15 cellular contexts compared by ENCODE assay signal in the genomic region with DNA sequence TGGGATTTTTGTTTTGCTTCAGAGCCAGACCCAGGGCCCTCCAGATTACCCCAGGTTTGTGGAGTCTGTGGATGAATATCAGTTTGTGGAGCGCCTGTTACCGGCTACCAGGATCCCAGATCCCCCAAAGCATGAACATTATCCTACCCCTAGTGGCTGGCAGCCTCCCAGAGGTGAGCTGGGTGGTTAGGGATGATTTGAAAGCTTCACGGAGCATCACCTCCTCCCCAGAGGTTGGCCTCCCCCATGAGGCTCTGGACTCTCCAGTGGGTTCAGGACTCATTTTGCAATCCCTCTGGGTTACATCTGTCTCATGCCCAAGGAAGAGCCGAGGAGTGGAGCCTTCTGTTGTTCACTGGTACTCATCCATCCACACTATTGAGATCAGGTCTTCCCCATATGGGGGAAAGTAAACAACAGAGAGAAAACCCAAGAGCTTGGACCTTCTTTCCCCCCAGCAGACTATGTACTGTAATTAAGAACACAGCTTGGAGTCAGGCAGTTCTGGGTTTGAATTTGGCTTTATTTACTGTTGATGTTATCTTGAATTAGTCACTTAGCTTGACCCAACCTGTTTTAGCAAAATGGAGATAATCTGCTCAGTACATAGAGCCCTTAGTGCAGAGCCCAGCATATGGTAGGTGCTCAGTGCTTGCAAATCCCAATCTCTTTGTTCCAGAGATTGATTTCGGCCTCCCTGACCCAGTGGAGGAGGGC. TPM values are rescaled to one million over a fixed set of nuclear protein-coding genes. Genes with fewer than 3 reads are reported as not detected.
DNase-seq lines count a peak whose midpoint lies in the region; ATAC-seq and TF ChIP-seq lines count a peak whose summit lies in the region.
"Had no signal": no experiment of that assay in that cellular context is flagged by ENCODE, and none has a peak within 500 bp of the region (broad histone marks: within the 10 kb centered on the region; RNA-seq: fewer than 3 reads in every experiment).

No MANE protein-coding gene starts in this region.

- CTCF ChIA-PET in activated CD4-positive, alpha-beta T cell treated with anti-CD3 and anti-CD28 coated beads for 36 hours (lab: Charles Lee) = interaction anchor here (0.5 to 1.7 kb wide), 3 partner anchors 10 to 251 kb away, joined by 3 to 4 read pairs (median 3); no protein-coding TSS in a partner anchor

- H3K4me3 Mint-ChIP-seq in activated CD4-positive, alpha-beta T cell treated with anti-CD3 and anti-CD28 coated beads for 36 hours = peak overlapping the region; percentile 24
- H3K4me3 Mint-ChIP-seq in IgD-negative memory B cell (peak overlapping the region in 3 of 4 donors; percentile 44 to 85 (median 63)), neural crest cell (peak overlapping the region; percentile 82)
- peak overlapping the region; percentile 60 for H3K4me3 Mint-ChIP-seq in activated naive CD8-positive, alpha-beta T cell treated with anti-CD3 and anti-CD28 coated beads, Interleukin-2, amount 50 U/mL, for 24 hours

- H3K27me3 Mint-ChIP-seq in activated CD4-positive, alpha-beta T cell treated with anti-CD3 and anti-CD28 coated beads for 36 hours = no peaks in the 10 kb centered on the region
- H3K27me3 Mint-ChIP-seq in IgD-negative memory B cell (no peaks in the 10 kb centered on the region), neural crest cell (ENCODE audit: low read depth) (no peaks in the 10 kb centered on the region)
- no peaks in the 10 kb centered on the region for H3K27me3 Mint-ChIP-seq in activated naive CD8-positive, alpha-beta T cell treated with anti-CD3 and anti-CD28 coated beads, Interleukin-2, amount 50 U/mL, for 24 hours

- peaks cover 27% of the 10 kb centered on the region for H3K4me1 Mint-ChIP-seq in activated CD4-positive, alpha-beta T cell treated with anti-CD3 and anti-CD28 coated beads for 36 hours
- H3K4me1 Mint-ChIP-seq in IgD-negative memory B cell = peaks cover 8 to 28% (median 17%) of the 10 kb centered on the region in 3 donors
- peaks cover 45% of the 10 kb centered on the region for H3K4me1 Mint-ChIP-seq in activated naive CD8-positive, alpha-beta T cell treated with anti-CD3 and anti-CD28 coated beads, Interleukin-2, amount 50 U/mL, for 24 hours
- peaks cover 30% of the 10 kb centered on the region for H3K4me1 Mint-ChIP-seq in neural crest cell

- DNase-seq in activated CD4-positive, alpha-beta T cell treated with anti-CD3 and anti-CD28 coated beads for 36 hours = no peak
- no peak for DNase-seq in activated CD4-positive, alpha-beta T cell treated with anti-CD3 and anti-CD28 coated beads for 48 hours
- DNase-seq in activated naive CD8-positive, alpha-beta T cell treated with anti-CD3 and anti-CD28 coated beads, Interleukin-2, amount 50 U/mL, for 24 hours = no peak
- no peak for DNase-seq in neural crest cell (ENCODE audit: low read depth, low spot score)
- DNase-seq in activated CD4-positive, CD25-positive, alpha-beta regulatory T cell treated with anti-CD3 and anti-CD28 coated beads, Interleukin-2, amount 50 U/mL, for 72 hours = no peak
- DNase-seq in glomerular visceral epithelial cell (ENCODE audit: extremely low spot score) = no peak
- DNase-seq in DMS153 treated with DMSO at 0.1 percent for 48 hours (lab: John Stamatoyannopoulos, UW; ENCODE audit: unreplicated experiment) = no peak
- DNase-seq: activated CD4-positive, alpha-beta T cell treated with anti-CD3 and anti-CD28 coated beads, Interleukin-2, amount 50 U/mL, for 48 hours; anterior cingulate cortex; NCI-H1048; NCI-H2227 treated with DMSO at 0.1 percent for 48 hours; SW 1271 had no signal

- H3K27ac Mint-ChIP-seq in activated CD4-positive, alpha-beta T cell treated with anti-CD3 and anti-CD28 coated beads for 36 hours = peak overlapping the region; percentile 21
- H3K27ac Mint-ChIP-seq in IgD-negative memory B cell = peak overlapping the region in 1 of 3 donors; percentile 72
- H3K27ac Mint-ChIP-seq in activated naive CD8-positive, alpha-beta T cell treated with anti-CD3 and anti-CD28 coated beads, Interleukin-2, amount 50 U/mL, for 24 hours = peak overlapping the region; percentile 62
- H3K27ac Mint-ChIP-seq in neural crest cell (ENCODE audit: unreplicated experiment) = no peak overlapping the region

- POLR2A ChIA-PET in activated CD4-positive, alpha-beta T cell treated with anti-CD3 and anti-CD28 coated beads for 36 hours (lab: Charles Lee) = no interaction called here

- TF ChIP-seq CTCF in neural crest cell (conservative IDR thresholded peaks at IDR 0.05) = no peak

- intact Hi-C loops in activated CD4-positive, alpha-beta T cell treated with anti-CD3 and anti-CD28 coated beads for 36 hours (cut with DNase I, micrococcal nuclease) = no loop called here

- H3K9me3 Mint-ChIP-seq in activated CD4-positive, alpha-beta T cell treated with anti-CD3 and anti-CD28 coated beads for 36 hours (ENCODE audit: low read depth) = no peaks in the 10 kb centered on the region
- H3K9me3 Mint-ChIP-seq in IgD-negative memory B cell = no peaks in the 10 kb centered on the region
- H3K9me3 Mint-ChIP-seq in activated naive CD8-positive, alpha-beta T cell treated with anti-CD3 and anti-CD28 coated beads, Interleukin-2, amount 50 U/mL, for 24 hours = no peaks in the 10 kb centered on the region
- no peaks in the 10 kb centered on the region for H3K9me3 Mint-ChIP-seq in neural crest cell

- H3K36me3 Mint-ChIP-seq in activated CD4-positive, alpha-beta T cell treated with anti-CD3 and anti-CD28 coated beads for 36 hours (ENCODE audit: low read depth) = peaks cover 44% of the 10 kb centered on the region
- H3K36me3 Mint-ChIP-seq in IgD-negative memory B cell (peaks cover 4% of the 10 kb centered on the region), neural crest cell (ENCODE audit: low read depth) (peaks cover 13% of the 10 kb centered on the region)
- peaks cover 51% of the 10 kb centered on the region for H3K36me3 Mint-ChIP-seq in activated naive CD8-positive, alpha-beta T cell treated with anti-CD3 and anti-CD28 coated beads, Interleukin-2, amount 50 U/mL, for 24 hours (ENCODE audit: low read depth)

- ATAC-seq in activated CD4-positive, alpha-beta T cell treated with anti-CD3 and anti-CD28 coated beads for 36 hours = no peak
- ATAC-seq in activated naive CD8-positive, alpha-beta T cell treated with anti-CD3 and anti-CD28 coated beads, Interleukin-2, amount 50 U/mL, for 24 hours = no peak
- ATAC-seq: A549, HepG2 had no signal

RNA-seq across cellular contexts. Expression of gene MRPL49, which starts 2.5 kb away (rescaled TPM):
- 10 to 100 TPM; 58.5 to 62.5 TPM for total RNA-seq in activated CD4-positive, alpha-beta T cell treated with anti-CD3 and anti-CD28 coated beads for 36 hours
- 95.5 TPM for polyA plus RNA-seq in IgD-negative memory B cell
- 50.3 and 59.3 TPM in 2 replicates for total RNA-seq in neural crest cell

RNA-seq across cellular contexts. Expression of gene FAU, which starts 2.7 kb away (rescaled TPM):
- total RNA-seq in activated CD4-positive, alpha-beta T cell treated with anti-CD3 and anti-CD28 coated beads for 36 hours = 1,000 to 10,000 TPM; 1,125 to 1,182 TPM
- 1,422 TPM for polyA plus RNA-seq in IgD-negative memory B cell
- total RNA-seq in neural crest cell = 697 and 738 TPM in 2 replicates

RNA-seq across cellular contexts. Expression of gene ZNHIT2, which starts 7.1 kb away (rescaled TPM):
- 1 to 10 TPM; 7.1 to 9.7 TPM for total RNA-seq in activated CD4-positive, alpha-beta T cell treated with anti-CD3 and anti-CD28 coated beads for 36 hours
- polyA plus RNA-seq in IgD-negative memory B cell = 20.2 TPM
- total RNA-seq in neural crest cell = 8.0 and 8.3 TPM in 2 replicates

RNA-seq across cellular contexts. Expression of gene SYVN1, which starts 9.7 kb away (rescaled TPM):
- total RNA-seq in activated CD4-positive, alpha-beta T cell treated with anti-CD3 and anti-CD28 coated beads for 36 hours = 10 to 100 TPM; 24.3 to 31.1 TPM
- 61.2 TPM for polyA plus RNA-seq in IgD-negative memory B cell
- 35.1 and 36.7 TPM in 2 replicates for total RNA-seq in neural crest cell

RNA-seq across cellular contexts. Expression of gene TM7SF2, which starts 13.0 kb away (rescaled TPM):
- total RNA-seq in activated CD4-positive, alpha-beta T cell treated with anti-CD3 and anti-CD28 coated beads for 36 hours = 10 to 100 TPM; 17.4 to 18.1 TPM
- 18.2 TPM for polyA plus RNA-seq in IgD-negative memory B cell
- total RNA-seq in neural crest cell = 102 and 104 TPM in 2 replicates

Comparison
In these comparisons a context has a peak if more than half of its experiments do, and no peak if none do; other contexts are left out.
1. H3K4me3 Mint-ChIP-seq: peak in every context shown above with its lines; median percentile 82 in neural crest cell; 63 in IgD-negative memory B cell; 60 in activated naive CD8-positive, alpha-beta T cell treated with anti-CD3 and anti-CD28 coated beads, Interleukin-2, amount 50 U/mL, for 24 hours; 24 in activated CD4-positive, alpha-beta T cell treated with anti-CD3 and anti-CD28 coated beads for 36 hours.